Comparison of ENCODE assay signal across 3 cellular contexts in genomic region chr9:35406183-35406959, GRCh38.
TF ChIP-seq lines count a peak whose summit lies in the region.

No MANE protein-coding gene starts in this region.

TF ChIP-seq in WTC11, 78 proteins besides CTCF, POLR2A, EP300 and RAD21 (continued from another document):
- TF ChIP-seq, protein P1, sequence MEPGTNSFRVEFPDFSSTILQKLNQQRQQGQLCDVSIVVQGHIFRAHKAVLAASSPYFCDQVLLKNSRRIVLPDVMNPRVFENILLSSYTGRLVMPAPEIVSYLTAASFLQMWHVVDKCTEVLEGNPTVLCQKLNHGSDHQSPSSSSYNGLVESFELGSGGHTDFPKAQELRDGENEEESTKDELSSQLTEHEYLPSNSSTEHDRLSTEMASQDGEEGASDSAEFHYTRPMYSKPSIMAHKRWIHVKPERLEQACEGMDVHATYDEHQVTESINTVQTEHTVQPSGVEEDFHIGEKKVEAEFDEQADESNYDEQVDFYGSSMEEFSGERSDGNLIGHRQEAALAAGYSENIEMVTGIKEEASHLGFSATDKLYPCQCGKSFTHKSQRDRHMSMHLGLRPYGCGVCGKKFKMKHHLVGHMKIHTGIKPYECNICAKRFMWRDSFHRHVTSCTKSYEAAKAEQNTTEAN (CRISPR knock-in tag; IDR thresholded peaks at IDR 0.05) = no peak

TF ChIP-seq in K562, 482 proteins besides CTCF, POLR2A, EP300 and RAD21 (continued from another document and continues in another):
- TF ChIP-seq DEAF1 (CRISPR knock-in tag; IDR thresholded peaks at IDR 0.05) = no peak
- no peak for TF ChIP-seq MEIS2 (IDR thresholded peaks at IDR 0.05; ENCODE audit: partially characterized antibody)
- TF ChIP-seq GABPA (tag; conservative IDR thresholded peaks at IDR 0.05; ENCODE audit: low read depth) = no peak
- TF ChIP-seq, protein P2, sequence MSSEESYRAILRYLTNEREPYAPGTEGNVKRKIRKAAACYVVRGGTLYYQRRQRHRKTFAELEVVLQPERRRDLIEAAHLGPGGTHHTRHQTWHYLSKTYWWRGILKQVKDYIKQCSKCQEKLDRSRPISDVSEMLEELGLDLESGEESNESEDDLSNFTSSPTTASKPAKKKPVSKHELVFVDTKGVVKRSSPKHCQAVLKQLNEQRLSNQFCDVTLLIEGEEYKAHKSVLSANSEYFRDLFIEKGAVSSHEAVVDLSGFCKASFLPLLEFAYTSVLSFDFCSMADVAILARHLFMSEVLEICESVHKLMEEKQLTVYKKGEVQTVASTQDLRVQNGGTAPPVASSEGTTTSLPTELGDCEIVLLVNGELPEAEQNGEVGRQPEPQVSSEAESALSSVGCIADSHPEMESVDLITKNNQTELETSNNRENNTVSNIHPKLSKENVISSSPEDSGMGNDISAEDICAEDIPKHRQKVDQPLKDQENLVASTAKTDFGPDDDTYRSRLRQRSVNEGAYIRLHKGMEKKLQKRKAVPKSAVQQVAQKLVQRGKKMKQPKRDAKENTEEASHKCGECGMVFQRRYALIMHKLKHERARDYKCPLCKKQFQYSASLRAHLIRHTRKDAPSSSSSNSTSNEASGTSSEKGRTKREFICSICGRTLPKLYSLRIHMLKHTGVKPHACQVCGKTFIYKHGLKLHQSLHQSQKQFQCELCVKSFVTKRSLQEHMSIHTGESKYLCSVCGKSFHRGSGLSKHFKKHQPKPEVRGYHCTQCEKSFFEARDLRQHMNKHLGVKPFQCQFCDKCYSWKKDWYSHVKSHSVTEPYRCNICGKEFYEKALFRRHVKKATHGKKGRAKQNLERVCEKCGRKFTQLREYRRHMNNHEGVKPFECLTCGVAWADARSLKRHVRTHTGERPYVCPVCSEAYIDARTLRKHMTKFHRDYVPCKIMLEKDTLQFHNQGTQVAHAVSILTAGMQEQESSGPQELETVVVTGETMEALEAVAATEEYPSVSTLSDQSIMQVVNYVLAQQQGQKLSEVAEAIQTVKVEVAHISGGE (CRISPR knock-in tag; IDR thresholded peaks at IDR 0.05) = no peak
- TF ChIP-seq POLR2G (IDR thresholded peaks at IDR 0.05; ENCODE audit: low read depth, low read length) = 0 out of 2 replicates have a peak, but pooled peaks have one; percentile 51
- no peak for TF ChIP-seq KDM4B (IDR thresholded peaks at IDR 0.05; ENCODE audit: borderline replicate concordance in 2 of 2, low read depth in 1 of 2)
- TF ChIP-seq THRAP3 (IDR thresholded peaks at IDR 0.05; ENCODE audit: borderline replicate concordance) = no peak
- 0 out of 2 replicates have a peak, but pooled peaks have one; percentile 17 for TF ChIP-seq RBFOX2 (IDR thresholded peaks at IDR 0.05; ENCODE audit: low read depth, low read length)
- no peak for TF ChIP-seq E2F3 (CRISPR knock-in tag; IDR thresholded peaks at IDR 0.05)
- peak; percentile 88 for TF ChIP-seq HNRNPLL (IDR thresholded peaks at IDR 0.05; ENCODE audit: low read depth, low read length, poor library complexity, severe bottlenecking)
- TF ChIP-seq GABPB2 (CRISPR knock-in tag; conservative IDR thresholded peaks at IDR 0.05) = no peak
- TF ChIP-seq ADNP (tag; IDR thresholded peaks at IDR 0.05) = no peak

TF ChIP-seq in HEK293T, 16 proteins besides CTCF, POLR2A, EP300 and RAD21 (continued from another document):
- TF ChIP-seq CTBP1 (IDR thresholded peaks at IDR 0.05; ENCODE audit: borderline replicate concordance) = no peak
